In the genomic region with DNA sequence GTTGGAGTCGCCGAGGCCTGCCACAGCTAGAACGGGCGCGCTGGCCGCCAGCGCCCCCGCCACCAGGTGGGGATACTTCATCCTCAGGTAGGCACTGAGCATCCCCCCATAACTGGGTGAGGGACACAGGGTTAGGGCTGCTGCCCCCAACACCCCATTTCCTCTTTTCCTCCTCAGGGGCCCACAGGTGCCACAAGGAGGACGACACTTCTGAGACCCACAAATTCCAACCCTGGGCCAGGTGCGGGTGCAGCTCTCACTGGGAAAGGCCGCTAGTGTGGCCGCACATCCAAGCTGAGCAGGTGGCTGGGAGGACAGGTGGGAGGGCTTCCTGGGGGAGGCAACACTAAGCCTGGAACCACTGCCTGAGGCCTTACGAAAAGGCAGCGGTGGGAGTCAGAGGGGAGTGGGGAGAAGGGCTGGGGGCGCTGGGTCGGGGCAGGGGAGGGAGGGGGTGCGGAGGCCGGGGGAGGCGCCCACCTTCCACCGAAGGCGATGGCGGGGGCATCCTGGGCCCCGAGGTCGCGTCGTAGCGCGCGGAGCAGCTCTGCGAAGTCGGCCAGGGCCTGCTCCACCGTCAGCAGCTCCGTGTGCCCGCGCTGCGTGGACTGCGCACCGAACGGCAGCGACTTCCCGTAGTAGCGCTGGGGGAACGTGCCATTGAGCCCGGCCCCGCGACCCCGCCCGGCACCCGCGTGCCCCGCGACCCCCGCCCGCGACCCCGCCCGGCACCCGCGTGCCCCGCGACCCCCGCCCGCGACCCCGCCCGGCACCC, we compare ENCODE assay signal across 8 cellular contexts. TPM values are rescaled to one million over a fixed set of nuclear protein-coding genes. Genes with fewer than 3 reads are reported as not detected.
DNase-seq lines count a peak whose midpoint lies in the region; ATAC-seq and TF ChIP-seq lines count a peak whose summit lies in the region.

No MANE protein-coding gene starts in this region.

- peak overlapping the region in 1 of 7 donors; percentile 68 for H3K27ac Mint-ChIP-seq in CD14-positive monocyte
- no peak overlapping the region for H3K27ac Mint-ChIP-seq in neural progenitor cell
- no peak overlapping the region for H3K27ac Mint-ChIP-seq in endothelial cell (ENCODE audit: unreplicated experiment)

- TF ChIP-seq CTCF in CD14-positive monocyte (IDR thresholded peaks at IDR 0.05) (no peak), brain microvascular endothelial cell (IDR thresholded peaks at IDR 0.05; ENCODE audit: low read depth, low read length, missing control alignments) (no peak), neural progenitor cell (IDR thresholded peaks at IDR 0.05) (no peak), endothelial cell (IDR thresholded peaks at IDR 0.05; ENCODE audit: unreplicated experiment) (no peak)

- H3K4me1 ChIP-seq in Karpas-422 (ENCODE audit: low read length) (peaks cover 21% of the 10 kb centered on the region), neural progenitor cell (peaks cover 8% of the 10 kb centered on the region)

- H3K4me2 ChIP-seq in Karpas-422 (ENCODE audit: low read depth, low read length, poor library complexity, severe bottlenecking): peak overlapping the region; percentile 56
- no peak overlapping the region for H3K4me2 ChIP-seq in neural progenitor cell

- no peaks in the 10 kb centered on the region for H3K9me2 ChIP-seq in Karpas-422 (replicated peaks; ENCODE audit: insufficient read depth, low read length)

- H3K9ac ChIP-seq in Karpas-422 (ENCODE audit: low read length) (peak overlapping the region; percentile 66), neural progenitor cell (no peak overlapping the region)

- no peaks in the 10 kb centered on the region for H3K27me3 ChIP-seq in Karpas-422 (ENCODE audit: low read length)
- no peaks in the 10 kb centered on the region for H3K27me3 ChIP-seq in brain microvascular endothelial cell (replicated peaks)
- H3K27me3 ChIP-seq in neural progenitor cell: peaks cover 59% of the 10 kb centered on the region

- H3K4me3 Mint-ChIP-seq in CD14-positive monocyte: peak overlapping the region; percentile 37 to 59
- H3K4me3 Mint-ChIP-seq in neural progenitor cell: peak overlapping the region; percentile 77
- no peak overlapping the region for H3K4me3 Mint-ChIP-seq in endothelial cell (ENCODE audit: unreplicated experiment)

- H3K4me3 ChIP-seq in Karpas-422 (ENCODE audit: low read length) (peak overlapping the region; percentile 49; the same call in 1 of the 2 replicates), brain microvascular endothelial cell (ENCODE audit: low read depth, low read length) (peak overlapping the region; percentile 34), neural progenitor cell (no peak overlapping the region)

- H3K4me1 Mint-ChIP-seq in CD14-positive monocyte: peaks cover 12% of the 10 kb centered on the region
- no peaks in the 10 kb centered on the region for H3K4me1 Mint-ChIP-seq in neural progenitor cell
- H3K4me1 Mint-ChIP-seq in endothelial cell (ENCODE audit: unreplicated experiment): no peaks in the 10 kb centered on the region

- H3K36me3 ChIP-seq in Karpas-422 (ENCODE audit: insufficient read depth, low read length) (no peaks in the 10 kb centered on the region), brain microvascular endothelial cell (replicated peaks) (peaks cover 14% of the 10 kb centered on the region), neural progenitor cell (no peaks in the 10 kb centered on the region)

- H3F3A ChIP-seq in neural progenitor cell (ENCODE audit: low read depth): no peaks in the 10 kb centered on the region

- DNase-seq in CD14-positive monocyte (ENCODE audit: low spot score) (no peak), Karpas-422 (peak; percentile 72), brain microvascular endothelial cell (no peak), neural progenitor cell (ENCODE audit: low spot score) (no peak), endothelial cell (ENCODE audit: low spot score) (no peak), SW480 (ENCODE audit: low spot score) (no peak)

- H3K79me2 ChIP-seq in Karpas-422 (ENCODE audit: low read length) (peaks cover 5% of the 10 kb centered on the region; the same call in 1 of the 2 replicates), neural progenitor cell (ENCODE audit: low read depth) (no peaks in the 10 kb centered on the region)

- 0 out of 2 replicates have a peak, but pooled peaks cover 3% of the 10 kb centered on the region for H4K20me1 ChIP-seq in Karpas-422 (ENCODE audit: insufficient read depth, low read depth, low read length)
- H4K20me1 ChIP-seq in neural progenitor cell (ENCODE audit: low read depth): no peaks in the 10 kb centered on the region

- ATAC-seq in HG02870 (IDR thresholded peaks at IDR 0.05; ENCODE audit: unreplicated experiment) (no peak), HG03460 (IDR thresholded peaks at IDR 0.05; ENCODE audit: unreplicated experiment) (no peak)

- H3K36me3 Mint-ChIP-seq in CD14-positive monocyte: peaks cover 13 to 36% of the 10 kb centered on the region in 2 donors
- H3K36me3 Mint-ChIP-seq in neural progenitor cell: no peaks in the 10 kb centered on the region
- no peaks in the 10 kb centered on the region for H3K36me3 Mint-ChIP-seq in endothelial cell (ENCODE audit: low read depth, unreplicated experiment)

- peaks cover 3 to 7% (median 6%) of the 10 kb centered on the region in 3 donors for H3K27me3 Mint-ChIP-seq in CD14-positive monocyte (ENCODE audit: low read depth in 3 of 3)
- peaks cover 14% of the 10 kb centered on the region for H3K27me3 Mint-ChIP-seq in neural progenitor cell (ENCODE audit: insufficient read depth, low read depth)
- H3K27me3 Mint-ChIP-seq in endothelial cell (ENCODE audit: unreplicated experiment): peaks cover 10% of the 10 kb centered on the region

- no peaks in the 10 kb centered on the region for H3K9me3 ChIP-seq in Karpas-422 (ENCODE audit: low read length)
- H3K9me3 ChIP-seq in neural progenitor cell (ENCODE audit: low read depth): no peaks in the 10 kb centered on the region

- intact Hi-C loops in CD14-positive monocyte (cut with micrococcal nuclease): no loop called here

- in situ Hi-C loops in brain microvascular endothelial cell (cut with HindIII; ENCODE audit: low pct_ligation_motif_present, low sequenced_read_pairs): no loop called here

- H3K9me3 Mint-ChIP-seq in CD14-positive monocyte (peaks cover 0 to 3% (median 0%) of the 10 kb centered on the region in 7 donors), neural progenitor cell (no peaks in the 10 kb centered on the region), endothelial cell (ENCODE audit: unreplicated experiment) (no peaks in the 10 kb centered on the region)

- no peak overlapping the region for H3K27ac ChIP-seq in Karpas-422 (ENCODE audit: low read length)
- H3K27ac ChIP-seq in brain microvascular endothelial cell: no peak overlapping the region
- H3K27ac ChIP-seq in neural progenitor cell: no peak overlapping the region

- no peak overlapping the region for H2AFZ ChIP-seq in Karpas-422 (ENCODE audit: low read length)
- no peak overlapping the region for H2AFZ ChIP-seq in neural progenitor cell (replicated peaks)

RNA-seq across cellular contexts. Expression of a gene that starts 1.0 kb away (rescaled TPM):
- 100 to 1,000 TPM in 1 of 2 donors, 10 to 100 TPM in 1; 68.3 to 150 TPM for polyA plus RNA-seq in CD14-positive monocyte
- total RNA-seq in Karpas-422 (2014; rRNA removed; shearing (Covaris generic); ENCODE audit: low replicate concordance): 114 and 237 TPM in 2 replicates
- total RNA-seq in neural progenitor cell (ENCODE audit: low replicate concordance): 2.6 and 24.3 TPM in 2 replicates
- 6.1 TPM for total RNA-seq in endothelial cell (ENCODE audit: unreplicated experiment)

RNA-seq across cellular contexts. Expression of a gene that starts 25.4 kb away (rescaled TPM):
- not detected for polyA plus RNA-seq in CD14-positive monocyte
- not detected in 2 replicates for total RNA-seq in Karpas-422 (2014; rRNA removed; shearing (Covaris generic); ENCODE audit: low replicate concordance)
- 0.03 TPM in 1 of 2 replicates, not detected in the other for total RNA-seq in neural progenitor cell (ENCODE audit: low replicate concordance)
- total RNA-seq in endothelial cell (ENCODE audit: unreplicated experiment): not detected

RNA-seq across cellular contexts. Expression of a gene that starts 26.8 kb away (rescaled TPM):
- polyA plus RNA-seq in CD14-positive monocyte: 10 to 100 TPM; 29.3 to 38.2 TPM
- total RNA-seq in Karpas-422 (2014; rRNA removed; shearing (Covaris generic); ENCODE audit: low replicate concordance): 28.9 and 58.1 TPM in 2 replicates
- total RNA-seq in neural progenitor cell (ENCODE audit: low replicate concordance) (24.6 and 43.5 TPM in 2 replicates), endothelial cell (ENCODE audit: unreplicated experiment) (70.4 TPM)

RNA-seq across cellular contexts. Expression of a gene that starts 36.3 kb away (rescaled TPM):
- 10 to 100 TPM in 1 of 2 donors, 1 to 10 TPM in 1; 5.7 to 14.8 TPM for polyA plus RNA-seq in CD14-positive monocyte
- 15.1 and 26.2 TPM in 2 replicates for total RNA-seq in Karpas-422 (2014; rRNA removed; shearing (Covaris generic); ENCODE audit: low replicate concordance)
- total RNA-seq in neural progenitor cell (ENCODE audit: low replicate concordance): 0.12 and 0.51 TPM in 2 replicates
- total RNA-seq in endothelial cell (ENCODE audit: unreplicated experiment): 3.2 TPM

RNA-seq across cellular contexts. Expression of a gene that starts 43.2 kb away (rescaled TPM):
- polyA plus RNA-seq in CD14-positive monocyte: 1 to 10 TPM; 1.7 to 3.1 TPM
- total RNA-seq in Karpas-422 (2014; rRNA removed; shearing (Covaris generic); ENCODE audit: low replicate concordance): 18.6 and 53.2 TPM in 2 replicates
- total RNA-seq in neural progenitor cell (ENCODE audit: low replicate concordance): 5.7 and 27.7 TPM in 2 replicates
- total RNA-seq in endothelial cell (ENCODE audit: unreplicated experiment): 1.0 TPM
